ENCODE assay signal across 9 cellular contexts in the genomic region with DNA sequence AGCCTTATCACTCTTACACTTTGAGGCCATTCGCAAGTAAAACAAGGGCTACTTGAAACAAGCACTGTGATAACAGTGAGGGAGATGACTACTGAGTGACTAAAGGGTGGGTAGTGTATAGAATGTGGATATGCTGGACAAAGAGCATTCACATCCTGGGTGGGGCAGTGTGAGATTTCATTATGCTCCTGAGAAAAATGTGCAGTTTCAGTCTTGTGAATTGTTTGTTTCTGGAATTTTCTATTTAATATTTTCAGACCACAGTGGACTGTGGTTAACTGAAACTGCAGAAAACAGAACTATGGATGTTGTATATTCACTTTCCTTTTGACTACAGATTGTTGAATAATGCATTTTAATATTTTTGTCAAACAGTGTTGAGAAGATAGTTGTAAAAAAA. TPM values are rescaled to one million over a fixed set of nuclear protein-coding genes. Genes with fewer than 3 reads are reported as not detected.
DNase-seq lines count a peak whose midpoint lies in the region; ATAC-seq and TF ChIP-seq lines count a peak whose summit lies in the region.
"Had no signal": no experiment of that assay in that cellular context is flagged by ENCODE, and none has a peak within 500 bp of the region (broad histone marks: within the 10 kb centered on the region; RNA-seq: fewer than 3 reads in every experiment).

No MANE protein-coding gene starts in this region.

- no peak for TF ChIP-seq CTCF in dorsolateral prefrontal cortex (IDR thresholded peaks at IDR 0.05 in 54 of 56, conservative IDR thresholded peaks at IDR 0.05 in 2 of 56; ENCODE audit: low read depth in 1 of 56, partially characterized antibody in 56 of 56)

- H3K27me3 ChIP-seq in dorsolateral prefrontal cortex: no peaks in the 10 kb centered on the region

- DNase-seq in RPMI7951 (ENCODE audit: low read depth) (peak; percentile 64), myocyte (ENCODE audit: low read depth) (peak; percentile 27), DMS 273 treated with DMSO at 0.1 percent for 48 hours (lab: John Stamatoyannopoulos, UW) (no peak), dorsolateral prefrontal cortex (no peak)
- DNase-seq in stimulated activated CD4-positive, alpha-beta T cell treated with anti-CD3 and anti-CD28 coated beads, Interleukin-15, amount 100 ng/mL, for 24 hours: no peak
- no peak for DNase-seq in stimulated activated CD4-positive, alpha-beta T cell treated with anti-CD3 and anti-CD28 coated beads, Interleukin-4, amount 100 ng/mL, for 4 hours

- peak; percentile 79 for ATAC-seq in GM18858 (IDR thresholded peaks at IDR 0.05; ENCODE audit: unreplicated experiment)
- ATAC-seq in HG02798 (IDR thresholded peaks at IDR 0.05; ENCODE audit: poor library complexity, unreplicated experiment): peak; percentile 82

- no peak overlapping the region for H3K27ac ChIP-seq in dorsolateral prefrontal cortex

- intact Hi-C loops in dorsolateral prefrontal cortex (cut with DNase I): no loop called here

- no peak overlapping the region for H3K4me3 ChIP-seq in dorsolateral prefrontal cortex
- H3K4me3 ChIP-seq: lung had no signal

RNA-seq across cellular contexts. Expression of gene B3GALT2, which starts 25.1 kb away (rescaled TPM):
- 0.49 and 0.96 TPM in 2 replicates for total RNA-seq in RPMI7951 (2014; rRNA removed; shearing (Covaris generic))
- total RNA-seq in myocyte (9.9 and 16.8 TPM in 2 replicates), dorsolateral prefrontal cortex (10 to 100 TPM in 119 of 120 experiments, 1 to 10 TPM in 1; 7.6 to 55.7 (median 31.2) TPM)
- polyA plus RNA-seq in myocyte (2012): 14.5 TPM

Comparison
In these comparisons a context has a peak if more than half of its experiments do, and no peak if none do; other contexts are left out.
1. DNase-seq: peak in RPMI7951 (single experiment) and myocyte (single experiment); none in stimulated activated CD4-positive, alpha-beta T cell treated with anti-CD3 and anti-CD28 coated beads, Interleukin-15, amount 100 ng/mL, for 24 hours (single experiment), DMS 273 treated with DMSO at 0.1 percent for 48 hours (single experiment), stimulated activated CD4-positive, alpha-beta T cell treated with anti-CD3 and anti-CD28 coated beads, Interleukin-4, amount 100 ng/mL, for 4 hours (0 of 2) and dorsolateral prefrontal cortex (0 of 10).